15 cellular contexts compared by ENCODE assay signal in genomic region chr1:1893291-1893985, GRCh38. TPM values are rescaled to one million over a fixed set of nuclear protein-coding genes. Genes with fewer than 3 reads are reported as not detected.
A peak's percentile ranks its signal among the peaks of the same experiment; 100 is the strongest.
DNase-seq lines count a peak whose midpoint lies in the region; ATAC-seq and TF ChIP-seq lines count a peak whose summit lies in the region.
"Had no signal": no experiment of that assay in that cellular context is flagged by ENCODE, and none has a peak within 500 bp of the region (broad histone marks: within the 10 kb centered on the region; RNA-seq: fewer than 3 reads in every experiment).

No MANE protein-coding gene starts in this region.

- H3K4me3 ChIP-seq in CD8-positive, alpha-beta memory T cell (ENCODE audit: low read length), result no peak overlapping the region
- H3K4me3 ChIP-seq in NT2/D1 (ENCODE audit: insufficient read length, low read depth) (no peak overlapping the region), osteoblast (ENCODE audit: insufficient read depth, low read length) (no peak overlapping the region)

- no peak for DNase-seq in CD8-positive, alpha-beta memory T cell
- DNase-seq in NT2/D1 (ENCODE audit: low read depth, low spot score) (no peak), osteoblast (ENCODE audit: insufficient read length, low spot score, missing footprints) (peak; percentile 73), SW 1271 (lab: John Stamatoyannopoulos, UW) (no peak)
- no peak for DNase-seq in NK-92 treated with Interleukin-12 subunit alpha and Interleukin-12 subunit beta, amount 100 ng/mL, for 24 hours (lab: John Stamatoyannopoulos, UW)
- DNase-seq in activated CD4-positive, CD25-positive, alpha-beta regulatory T cell (lab: John Stamatoyannopoulos, UW), result no peak
- DNase-seq: COR-L47, HCEC 1CT, NCI-H2107 had no signal

- peaks cover 39% of the 10 kb centered on the region for H3K4me1 ChIP-seq in CD8-positive, alpha-beta memory T cell (ENCODE audit: insufficient read depth, low read length)
- H3K4me1 ChIP-seq in NT2/D1 (ENCODE audit: insufficient read depth, insufficient read length) (peaks cover 28% of the 10 kb centered on the region), osteoblast (ENCODE audit: insufficient read depth, low read length) (peaks cover 19% of the 10 kb centered on the region)

- no peaks in the 10 kb centered on the region for H3K9me3 Mint-ChIP-seq in CD8-positive, alpha-beta memory T cell
- H3K9me3 Mint-ChIP-seq in brain, result peaks cover 0 to 7% (median 0%) of the 10 kb centered on the region in 5 experiments
- H3K9me3 Mint-ChIP-seq: activated naive CD4-positive, alpha-beta T cell treated with anti-CD3 and anti-CD28 coated beads, Interleukin-2, amount 50 U/mL, for 72 hours had no signal

- peaks cover 30 to 48% (median 35%) of the 10 kb centered on the region in 3 donors for H3K4me1 Mint-ChIP-seq in CD8-positive, alpha-beta memory T cell
- peaks cover 53% of the 10 kb centered on the region for H3K4me1 Mint-ChIP-seq in brain

- peaks cover 12% of the 10 kb centered on the region for H4K20me1 ChIP-seq in osteoblast (ENCODE audit: insufficient read depth, low read length)

- peak overlapping the region in 7 of 8 donors; percentile 38 to 96 (median 85) for H3K27ac Mint-ChIP-seq in CD8-positive, alpha-beta memory T cell
- H3K27ac Mint-ChIP-seq in brain, result peak overlapping the region in 4 of 5 experiments; percentile 24 to 91 (median 52)

- no peak for ATAC-seq in GM19452 (IDR thresholded peaks at IDR 0.05; ENCODE audit: unreplicated experiment)
- ATAC-seq: activated naive CD4-positive, alpha-beta T cell treated with anti-CD3 and anti-CD28 coated beads, Interleukin-2, amount 50 U/mL, for 72 hours; heart left ventricle had no signal

- H3K4me2 ChIP-seq in osteoblast (ENCODE audit: insufficient read depth, low read length), result no peak overlapping the region

- H3K4me3 Mint-ChIP-seq in CD8-positive, alpha-beta memory T cell, result peak overlapping the region; percentile 29 to 92 (median 57)
- H3K4me3 Mint-ChIP-seq in brain, result peak overlapping the region in 4 of 5 experiments; percentile 70 to 89 (median 74)

- POLR2A ChIA-PET in CD8-positive, alpha-beta memory T cell (lab: Charles Lee), result no interaction called here

- H3K27ac ChIP-seq in CD8-positive, alpha-beta memory T cell (ENCODE audit: low read depth, low read length), result no peak overlapping the region
- H3K27ac ChIP-seq in osteoblast (ENCODE audit: low read depth, low read length), result no peak overlapping the region
- H3K27ac ChIP-seq: HL-60 had no signal

- H3K36me3 Mint-ChIP-seq in CD8-positive, alpha-beta memory T cell, result peaks cover 0 to 9% (median 0%) of the 10 kb centered on the region in 3 donors
- peaks cover 9% of the 10 kb centered on the region for H3K36me3 Mint-ChIP-seq in brain

- H3K9ac ChIP-seq in NT2/D1 (ENCODE audit: insufficient read length, low read depth), result peak overlapping the region; percentile 56

- TF ChIP-seq CTCF in brain (conservative IDR thresholded peaks at IDR 0.05) (no peak), osteoblast (IDR thresholded peaks at IDR 0.05; ENCODE audit: extremely low read depth, low read depth, low read length) (no peak)

- H2AFZ ChIP-seq in osteoblast (ENCODE audit: low read length), result no peak overlapping the region

- H3K9me3 ChIP-seq in CD8-positive, alpha-beta memory T cell (ENCODE audit: low read length), result no peaks in the 10 kb centered on the region
- H3K9me3 ChIP-seq in NT2/D1 (ENCODE audit: insufficient read depth, low read length), result no peaks in the 10 kb centered on the region
- no peaks in the 10 kb centered on the region for H3K9me3 ChIP-seq in osteoblast (ENCODE audit: low read depth, low read length)
- H3K9me3 ChIP-seq: heart left ventricle had no signal

- CTCF ChIA-PET in CD8-positive, alpha-beta memory T cell (lab: Charles Lee), result interaction anchor here (3.1 kb wide), 1 partner anchor 13 kb away, joined by 20 read pairs; no protein-coding TSS in a partner anchor

- H3K27me3 ChIP-seq in CD8-positive, alpha-beta memory T cell (ENCODE audit: insufficient read depth, low read length, poor library complexity, severe bottlenecking), result no peaks in the 10 kb centered on the region
- H3K27me3 ChIP-seq in NT2/D1 (ENCODE audit: insufficient read depth, insufficient read length) (no peaks in the 10 kb centered on the region), osteoblast (ENCODE audit: insufficient read depth, low read length) (peaks cover 8% of the 10 kb centered on the region)

- H3K27me3 Mint-ChIP-seq in CD8-positive, alpha-beta memory T cell, result peaks cover 5 to 9% of the 10 kb centered on the region in 2 donors
- peaks cover 3% of the 10 kb centered on the region for H3K27me3 Mint-ChIP-seq in brain

- no peaks in the 10 kb centered on the region for H3K36me3 ChIP-seq in CD8-positive, alpha-beta memory T cell (ENCODE audit: insufficient read depth, low read length)
- H3K36me3 ChIP-seq in NT2/D1 (ENCODE audit: insufficient read depth, insufficient read length, low read length) (peaks cover 7% of the 10 kb centered on the region), osteoblast (ENCODE audit: insufficient read depth, low read length) (no peaks in the 10 kb centered on the region)
- H3K36me3 ChIP-seq: heart left ventricle had no signal

- peaks cover 23% of the 10 kb centered on the region for H3K79me2 ChIP-seq in osteoblast (ENCODE audit: insufficient read depth, low read length)

RNA-seq across cellular contexts. Expression of gene GNB1, which starts 2.6 kb away (rescaled TPM):
- total RNA-seq in CD8-positive, alpha-beta memory T cell, result 100 to 1,000 TPM; 436 to 470 TPM
- polyA plus RNA-seq in CD8-positive, alpha-beta memory T cell, result 114 TPM
- 689 TPM for polyA plus RNA-seq in brain (ENCODE audit: insufficient read depth, low read depth, low replicate concordance)
- total RNA-seq in osteoblast, result 84.6 and 88.7 TPM in 2 replicates

RNA-seq across cellular contexts. Expression of gene CALML6, which starts 21.6 kb away (rescaled TPM):
- total RNA-seq in CD8-positive, alpha-beta memory T cell, result under 1 TPM; 0.46 to 0.78 TPM
- not detected for polyA plus RNA-seq in CD8-positive, alpha-beta memory T cell
- 0.27 TPM for polyA plus RNA-seq in brain (ENCODE audit: insufficient read depth, low read depth, low replicate concordance)
- total RNA-seq in osteoblast, result 0.29 and 0.36 TPM in 2 replicates
- total RNA-seq: M059J had no signal
- polyA plus RNA-seq: heart left ventricle had no signal

RNA-seq across cellular contexts. Expression of gene TMEM52, which starts 25.6 kb away (rescaled TPM):
- 1 to 10 TPM in 1 of 2 experiments, under 1 TPM in 1; 0.94 to 1.4 TPM for total RNA-seq in CD8-positive, alpha-beta memory T cell
- 0.32 TPM for polyA plus RNA-seq in CD8-positive, alpha-beta memory T cell
- 6.5 TPM for polyA plus RNA-seq in brain (ENCODE audit: insufficient read depth, low read depth, low replicate concordance)
- total RNA-seq in osteoblast, result not detected in 2 replicates
- total RNA-seq: M059J had no signal
